Comparison of ENCODE assay signal across 15 cellular contexts in the genomic region with DNA sequence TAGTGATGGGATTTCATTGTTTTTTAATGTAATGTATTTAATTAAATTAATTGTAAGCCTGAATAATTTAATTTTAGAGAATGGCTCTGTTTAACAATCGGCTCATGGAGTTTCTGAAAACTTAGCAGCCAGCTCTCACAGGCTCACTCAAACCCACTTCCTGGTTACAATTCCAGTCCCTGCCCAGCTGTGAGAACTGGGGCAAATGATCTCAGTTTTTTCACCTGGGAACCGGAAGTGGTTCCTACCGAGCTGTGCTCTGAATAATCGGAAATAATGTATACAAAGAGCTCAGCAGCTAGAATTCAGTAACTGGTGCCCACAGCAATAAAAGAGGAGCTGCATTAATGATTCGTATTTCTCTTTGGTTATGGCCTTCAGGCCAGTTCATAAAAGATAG.
A peak's percentile ranks its signal among the peaks of the same experiment; 100 is the strongest.
DNase-seq lines count a peak whose midpoint lies in the region; ATAC-seq lines count a peak whose summit lies in the region.
"Had no signal": no experiment of that assay in that cellular context is flagged by ENCODE, and none has a peak within 500 bp of the region (broad histone marks: within the 10 kb centered on the region; RNA-seq: fewer than 3 reads in every experiment).

No MANE protein-coding gene starts in this region.

- DNase-seq in effector memory CD4-positive, alpha-beta T cell: peak; percentile 13 to 38 (median 16)
- DNase-seq in NCI-H2171 (lab: John Stamatoyannopoulos, UW) (no peak), putamen (ENCODE audit: low spot score) (no peak), HT-29 (ENCODE audit: low spot score) (no peak), T1000 (lab: John Stamatoyannopoulos, UW) (no peak)
- DNase-seq: brain microvascular endothelial cell, erythroblast, NCI-H2171 treated with DMSO at 0.1 percent for 48 hours, right lobe of liver had no signal

- H3K27ac Mint-ChIP-seq in T-helper 1 cell treated with Interleukin-12 subunit alpha and Interleukin-12 subunit beta and Interleukin-4 antibody, amounts not matched to agents 30 μg/mL and 1 μg/mL, for 36 hours: no peak overlapping the region
- H3K27ac Mint-ChIP-seq: B cell had no signal

- peak overlapping the region; percentile 41 to 88 (median 77); a peak in 20 of 22 replicates for H3K4me2 ChIP-seq in BLaER1 treated with 17β-estradiol and CSF1 and Interleukin-3, amounts not matched to agents 10 nM and 100 nM
- H3K4me2 ChIP-seq: KMS-11 had no signal

- H3K4me3 ChIP-seq in BLaER1 treated with 17β-estradiol and CSF1 and Interleukin-3, amounts not matched to agents 10 nM and 100 nM: peak overlapping the region in 4 of 10 experiments; percentile 9 to 27 (median 25); a peak in 3 of 20 replicates
- no peak overlapping the region for H3K4me3 ChIP-seq in effector memory CD4-positive, alpha-beta T cell (ENCODE audit: insufficient read depth, low read depth, low read length, poor library complexity, severe bottlenecking)
- H3K4me3 ChIP-seq: right lobe of liver had no signal

- ATAC-seq in GM19395 (IDR thresholded peaks at IDR 0.05; ENCODE audit: unreplicated experiment): peak; percentile 53
- ATAC-seq: right lobe of liver had no signal

- H3K27ac ChIP-seq in BLaER1 treated with 17β-estradiol and CSF1 and Interleukin-3, amounts not matched to agents 10 nM and 100 nM: peak overlapping the region in 9 of 11 experiments; percentile 60 to 99 (median 95); a peak in 17 of 22 replicates
- no peak overlapping the region for H3K27ac ChIP-seq in effector memory CD4-positive, alpha-beta T cell (ENCODE audit: insufficient read depth, low read length, poor library complexity, severe bottlenecking)
- H3K27ac ChIP-seq: brain microvascular endothelial cell, KMS-11, right lobe of liver, VCaP had no signal

- H3K9me3 Mint-ChIP-seq in T-helper 1 cell treated with Interleukin-12 subunit alpha and Interleukin-12 subunit beta and Interleukin-4 antibody, amounts not matched to agents 30 μg/mL and 1 μg/mL, for 36 hours: peaks cover 5% of the 10 kb centered on the region

- H3K4me1 ChIP-seq in BLaER1 treated with 17β-estradiol and CSF1 and Interleukin-3, amounts not matched to agents 10 nM and 100 nM: peaks cover 24 to 68% (median 58%) of the 10 kb centered on the region in 10 experiments
- H3K4me1 ChIP-seq in effector memory CD4-positive, alpha-beta T cell (ENCODE audit: control insufficient read depth, insufficient read depth, low read length, poor library complexity, severe bottlenecking): peaks cover 4% of the 10 kb centered on the region
- H3K4me1 ChIP-seq: right lobe of liver had no signal

- H3K9me3 ChIP-seq in BLaER1 treated with 17β-estradiol and CSF1 and Interleukin-3, amounts not matched to agents 10 nM and 100 nM (replicated peaks in 1 of 11): peaks cover 0 to 34% (median 16%) of the 10 kb centered on the region in 11 experiments; a peak in 13 of 22 replicates
- no peaks in the 10 kb centered on the region for H3K9me3 ChIP-seq in effector memory CD4-positive, alpha-beta T cell (ENCODE audit: control insufficient read depth, low read length)
- H3K9me3 ChIP-seq: right lobe of liver had no signal

- no peaks in the 10 kb centered on the region for H3K27me3 Mint-ChIP-seq in T-helper 1 cell treated with Interleukin-12 subunit alpha and Interleukin-12 subunit beta and Interleukin-4 antibody, amounts not matched to agents 30 μg/mL and 1 μg/mL, for 36 hours (ENCODE audit: low read depth)

- H3K4me1 Mint-ChIP-seq in T-helper 1 cell treated with Interleukin-12 subunit alpha and Interleukin-12 subunit beta and Interleukin-4 antibody, amounts not matched to agents 30 μg/mL and 1 μg/mL, for 36 hours (ENCODE audit: low read depth): peaks cover 15% of the 10 kb centered on the region

- peak overlapping the region; percentile 5 for H3K4me3 Mint-ChIP-seq in T-helper 1 cell treated with Interleukin-12 subunit alpha and Interleukin-12 subunit beta and Interleukin-4 antibody, amounts not matched to agents 30 μg/mL and 1 μg/mL, for 36 hours
- H3K4me3 Mint-ChIP-seq: B cell had no signal

- peak overlapping the region in 8 of 11 experiments; percentile 57 to 87 (median 80); a peak in 14 of 22 replicates for H3K9ac ChIP-seq in BLaER1 treated with 17β-estradiol and CSF1 and Interleukin-3, amounts not matched to agents 10 nM and 100 nM
- H3K9ac ChIP-seq: KMS-11 had no signal

- H3K27me3 ChIP-seq in BLaER1 treated with 17β-estradiol and CSF1 and Interleukin-3, amounts not matched to agents 10 nM and 100 nM: no peaks in the 10 kb centered on the region
- no peaks in the 10 kb centered on the region for H3K27me3 ChIP-seq in effector memory CD4-positive, alpha-beta T cell (replicated peaks; ENCODE audit: control insufficient read depth, insufficient read depth, low read length, poor library complexity, severe bottlenecking)
- H3K27me3 ChIP-seq: brain microvascular endothelial cell, right lobe of liver had no signal

- H3K36me3 ChIP-seq in BLaER1 treated with 17β-estradiol and CSF1 and Interleukin-3, amounts not matched to agents 10 nM and 100 nM: no peaks in the 10 kb centered on the region; a peak in 1 of 22 replicates
- H3K36me3 ChIP-seq in effector memory CD4-positive, alpha-beta T cell (ENCODE audit: control insufficient read depth, insufficient read depth, low read length): no peaks in the 10 kb centered on the region
- H3K36me3 ChIP-seq: brain microvascular endothelial cell, right lobe of liver had no signal

- no peaks in the 10 kb centered on the region for H4K20me1 ChIP-seq in BLaER1 treated with 17β-estradiol and CSF1 and Interleukin-3, amounts not matched to agents 10 nM and 100 nM

- H3K36me3 Mint-ChIP-seq in T-helper 1 cell treated with Interleukin-12 subunit alpha and Interleukin-12 subunit beta and Interleukin-4 antibody, amounts not matched to agents 30 μg/mL and 1 μg/mL, for 36 hours (ENCODE audit: low read depth): no peaks in the 10 kb centered on the region

Comparison
In these comparisons a context has a peak if more than half of its experiments do, and no peak if none do; other contexts are left out.
1. DNase-seq: peak in effector memory CD4-positive, alpha-beta T cell (3 of 3); none in NCI-H2171 (single experiment), putamen (single experiment), HT-29 (single experiment) and T1000 (single experiment).